In the genomic region with DNA sequence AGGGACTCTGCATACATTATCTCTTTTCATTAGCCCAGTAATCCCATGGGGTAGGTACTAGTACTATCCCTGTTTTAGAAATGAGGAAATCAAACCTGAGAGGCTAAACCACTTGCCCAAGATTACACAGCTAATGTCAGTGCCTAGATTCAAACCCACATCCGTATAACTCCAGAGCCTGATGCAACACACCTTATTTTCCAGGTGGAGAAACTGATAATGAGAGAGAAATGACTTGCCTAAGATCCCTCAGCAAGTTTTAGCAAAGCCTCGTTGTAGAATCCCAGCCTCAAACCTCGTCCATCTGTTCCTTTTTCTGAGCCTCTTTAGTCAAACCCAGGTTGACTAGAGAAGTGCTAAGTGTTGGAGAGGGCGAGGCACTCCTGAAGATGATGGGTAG, we compare ENCODE assay signal across 1 cellular context.
TF ChIP-seq lines count a peak whose summit lies in the region.

No MANE protein-coding gene starts in this region.

TF ChIP-seq in K562, 482 proteins besides CTCF, POLR2A, EP300 and RAD21:
- TF ChIP-seq NR2C2 (CRISPR knock-in tag; IDR thresholded peaks at IDR 0.05) (no peak), NR2C2 (tag; IDR thresholded peaks at IDR 0.05) (0 out of 2 replicates have a peak, but pooled peaks have one; percentile 20), KDM1A (IDR thresholded peaks at IDR 0.05) (0 out of 4 replicates have a peak, but pooled peaks of 1 of the 2 experiments have one; percentile 31), ZNF165 (CRISPR knock-in tag; IDR thresholded peaks at IDR 0.05; ENCODE audit: borderline replicate concordance) (no peak), CBFA2T3 (IDR thresholded peaks at IDR 0.05) (peak; percentile 39; the same call in 1 of the 2 replicates), ETV1 (tag; conservative IDR thresholded peaks at IDR 0.05; ENCODE audit: low read depth) (0 out of 2 replicates have a peak, but pooled peaks have one; percentile 7), CEBPG (CRISPR knock-in tag; IDR thresholded peaks at IDR 0.05) (no peak), CEBPG (tag; conservative IDR thresholded peaks at IDR 0.05 in 1 of 2, IDR thresholded peaks at IDR 0.05 in 1 of 2) (peak in 1 of 2 experiments; percentile 33; a peak in 1 of 4 replicates), TAL1 (IDR thresholded peaks at IDR 0.05) (peak; percentile 27; the same call in 1 of the 2 replicates), ZNF584 (CRISPR knock-in tag; IDR thresholded peaks at IDR 0.05; ENCODE audit: low read depth) (no peak), LARP7 (IDR thresholded peaks at IDR 0.05) (no peak), TCF3 (CRISPR knock-in tag; IDR thresholded peaks at IDR 0.05) (peak; percentile 38; the same call in 1 of the 2 replicates)
- TF ChIP-seq, protein P1, sequence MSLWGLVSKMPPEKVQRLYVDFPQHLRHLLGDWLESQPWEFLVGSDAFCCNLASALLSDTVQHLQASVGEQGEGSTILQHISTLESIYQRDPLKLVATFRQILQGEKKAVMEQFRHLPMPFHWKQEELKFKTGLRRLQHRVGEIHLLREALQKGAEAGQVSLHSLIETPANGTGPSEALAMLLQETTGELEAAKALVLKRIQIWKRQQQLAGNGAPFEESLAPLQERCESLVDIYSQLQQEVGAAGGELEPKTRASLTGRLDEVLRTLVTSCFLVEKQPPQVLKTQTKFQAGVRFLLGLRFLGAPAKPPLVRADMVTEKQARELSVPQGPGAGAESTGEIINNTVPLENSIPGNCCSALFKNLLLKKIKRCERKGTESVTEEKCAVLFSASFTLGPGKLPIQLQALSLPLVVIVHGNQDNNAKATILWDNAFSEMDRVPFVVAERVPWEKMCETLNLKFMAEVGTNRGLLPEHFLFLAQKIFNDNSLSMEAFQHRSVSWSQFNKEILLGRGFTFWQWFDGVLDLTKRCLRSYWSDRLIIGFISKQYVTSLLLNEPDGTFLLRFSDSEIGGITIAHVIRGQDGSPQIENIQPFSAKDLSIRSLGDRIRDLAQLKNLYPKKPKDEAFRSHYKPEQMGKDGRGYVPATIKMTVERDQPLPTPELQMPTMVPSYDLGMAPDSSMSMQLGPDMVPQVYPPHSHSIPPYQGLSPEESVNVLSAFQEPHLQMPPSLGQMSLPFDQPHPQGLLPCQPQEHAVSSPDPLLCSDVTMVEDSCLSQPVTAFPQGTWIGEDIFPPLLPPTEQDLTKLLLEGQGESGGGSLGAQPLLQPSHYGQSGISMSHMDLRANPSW (CRISPR knock-in tag; IDR thresholded peaks at IDR 0.05), result no peak
- TF ChIP-seq, protein P2, sequence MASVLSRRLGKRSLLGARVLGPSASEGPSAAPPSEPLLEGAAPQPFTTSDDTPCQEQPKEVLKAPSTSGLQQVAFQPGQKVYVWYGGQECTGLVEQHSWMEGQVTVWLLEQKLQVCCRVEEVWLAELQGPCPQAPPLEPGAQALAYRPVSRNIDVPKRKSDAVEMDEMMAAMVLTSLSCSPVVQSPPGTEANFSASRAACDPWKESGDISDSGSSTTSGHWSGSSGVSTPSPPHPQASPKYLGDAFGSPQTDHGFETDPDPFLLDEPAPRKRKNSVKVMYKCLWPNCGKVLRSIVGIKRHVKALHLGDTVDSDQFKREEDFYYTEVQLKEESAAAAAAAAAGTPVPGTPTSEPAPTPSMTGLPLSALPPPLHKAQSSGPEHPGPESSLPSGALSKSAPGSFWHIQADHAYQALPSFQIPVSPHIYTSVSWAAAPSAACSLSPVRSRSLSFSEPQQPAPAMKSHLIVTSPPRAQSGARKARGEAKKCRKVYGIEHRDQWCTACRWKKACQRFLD (CRISPR knock-in tag; IDR thresholded peaks at IDR 0.05), result 0 out of 2 replicates have a peak, but pooled peaks have one; percentile 27
